Comparison of ENCODE assay signal across 7 cellular contexts in the genomic region with DNA sequence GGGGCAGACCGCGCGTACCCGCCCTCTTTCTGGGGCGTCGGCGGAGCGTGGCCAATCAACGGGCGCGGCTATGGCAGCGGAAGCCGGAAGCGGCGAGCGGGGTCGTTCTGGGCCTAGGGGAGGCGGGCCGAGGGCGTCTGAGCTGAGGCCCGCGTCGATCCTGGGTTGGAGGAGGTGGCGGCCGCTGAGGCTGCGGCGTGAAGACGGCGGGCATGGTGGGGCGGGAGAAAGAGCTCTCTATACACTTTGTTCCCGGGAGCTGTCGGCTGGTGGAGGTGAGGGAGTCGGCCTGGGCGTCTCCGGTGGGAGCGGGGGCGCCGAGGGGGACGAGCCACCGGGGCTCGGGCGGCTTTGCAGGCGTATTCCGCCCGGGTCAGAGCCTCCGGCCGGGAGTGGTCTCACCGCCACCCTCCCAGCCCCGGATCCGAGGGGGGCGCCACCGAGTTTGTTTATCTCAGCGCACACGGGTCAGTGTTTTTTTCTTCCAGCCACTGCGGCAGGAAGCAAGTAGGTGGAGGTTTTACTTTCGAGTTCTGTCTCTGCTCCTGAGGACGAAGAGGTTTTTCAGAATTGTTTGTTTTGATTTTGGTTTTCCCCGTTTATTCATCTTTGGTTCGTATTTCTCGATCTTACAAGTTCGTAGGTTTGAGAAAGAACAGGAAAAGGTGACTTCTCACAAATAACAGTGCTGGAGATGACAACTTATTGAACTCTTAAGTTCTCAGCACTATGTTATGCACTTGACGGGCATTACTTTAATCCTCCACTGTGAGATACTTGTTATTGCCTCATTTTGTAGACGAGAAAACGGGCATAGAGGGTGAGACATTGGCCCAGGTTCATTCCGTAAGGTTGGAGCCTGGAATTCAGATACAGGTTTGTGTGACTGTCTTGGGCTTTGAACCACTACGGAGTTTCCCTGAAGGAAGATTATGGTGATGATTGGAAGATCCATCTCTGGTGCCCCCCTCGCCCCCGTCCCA. TPM values are rescaled to one million over a fixed set of nuclear protein-coding genes. Genes with fewer than 3 reads are reported as not detected.
DNase-seq lines count a peak whose midpoint lies in the region; ATAC-seq and TF ChIP-seq lines count a peak whose summit lies in the region.

A gene (plus strand): TSS at position 145 of the 983 bp plus-strand sequence. CDS start 68 bp downstream, at position 213.

- peaks cover 38% of the 10 kb centered on the region for H4K20me1 ChIP-seq in hepatocyte (ENCODE audit: insufficient read depth, poor library complexity, severe bottlenecking)

- H2AFZ ChIP-seq in hepatocyte, result peak within 1 kb of the TSS; percentile 79

- WGBS in hepatocyte (ENCODE audit: low lambda C conversion rate, missing lambda C conversion rate), result under 1% methylated on average over 59 of the region's 68 CpGs

- DNase-seq in NCI-H2081 (lab: John Stamatoyannopoulos, UW), result peak; percentile 89 to 94
- peak; percentile 80 for DNase-seq in T1000 (lab: John Stamatoyannopoulos, UW)
- peak; percentile 98 for DNase-seq in astrocyte of the hippocampus (ENCODE audit: low read depth, low spot score)
- DNase-seq in hepatocyte (ENCODE audit: low spot score), result peak; percentile 98
- DNase-seq in retinal pigment epithelial cell (ENCODE audit: low read depth), result peak; percentile 84

- peaks cover 25% of the 10 kb centered on the region for H3K4me1 ChIP-seq in hepatocyte (ENCODE audit: insufficient read depth)

- peak within 1 kb of the TSS; percentile 96 for H3K27ac ChIP-seq in hepatocyte

- H3K9me2 ChIP-seq in hepatocyte (replicated peaks; ENCODE audit: insufficient read depth), result no peaks in the 10 kb centered on the region

- H3K27me3 ChIP-seq in hepatocyte, result no peaks in the 10 kb centered on the region

- H3K36me3 ChIP-seq in hepatocyte (replicated peaks; ENCODE audit: insufficient read depth, low read depth), result no peaks in the 10 kb centered on the region

- H3K9me3 ChIP-seq in hepatocyte (ENCODE audit: low read depth), result no peaks in the 10 kb centered on the region

- TF ChIP-seq CTCF in hepatocyte (IDR thresholded peaks at IDR 0.05; ENCODE audit: poor library complexity) (peak; percentile 69), retinal pigment epithelial cell (conservative IDR thresholded peaks at IDR 0.05; ENCODE audit: low read depth, low read length) (peak; percentile 45)

- peaks cover 49% of the 10 kb centered on the region for H3K79me2 ChIP-seq in hepatocyte

- H3K4me3 ChIP-seq in hepatocyte, result peak within 1 kb of the TSS; percentile 65
- peak within 1 kb of the TSS; percentile 93 for H3K4me3 ChIP-seq in retinal pigment epithelial cell (ENCODE audit: low read length)

- peak within 1 kb of the TSS; percentile 86 for H3K4me2 ChIP-seq in hepatocyte

- ATAC-seq in GM18511 (IDR thresholded peaks at IDR 0.05; ENCODE audit: unreplicated experiment) (peak; percentile 87), HG03039 (IDR thresholded peaks at IDR 0.05; ENCODE audit: unreplicated experiment) (peak; percentile 91)

RNA-seq across cellular contexts. Expression of the gene that starts here (rescaled TPM):
- total RNA-seq in hepatocyte, result 73.8 and 82.8 TPM in 2 replicates
- 64.3 and 65.4 TPM in 2 replicates for polyA plus RNA-seq in hepatocyte

Comparison
In these comparisons a context has a peak if more than half of its experiments do, and no peak if none do; other contexts are left out.
1. Peak in every context shown above with its lines: DNase-seq, ATAC-seq, H3K4me3 ChIP-seq and H3K27ac ChIP-seq.